ENCODE assay signal across 1 cellular context in genomic region chr3:12193485-12194165, GRCh38.
TF ChIP-seq lines count a peak whose summit lies in the region.

No MANE protein-coding gene starts in this region.

TF ChIP-seq in SK-N-SH, 30 proteins besides CTCF, POLR2A, EP300 and RAD21 (continued from another document):
- TF ChIP-seq REST (IDR thresholded peaks at IDR 0.05; ENCODE audit: low read depth, low read length), result peak; percentile 49; the same call in 1 of the 2 replicates
- TF ChIP-seq TAF1 (IDR thresholded peaks at IDR 0.05; ENCODE audit: borderline replicate concordance, low read depth, low read length), result no peak
- TF ChIP-seq EZH2phosphoT487 (IDR thresholded peaks at IDR 0.05; ENCODE audit: borderline replicate concordance, low read depth), result no peak
- TF ChIP-seq MEF2A (IDR thresholded peaks at IDR 0.05; ENCODE audit: borderline replicate concordance, low read depth), result peak; percentile 99
- TF ChIP-seq RFX5 (IDR thresholded peaks at IDR 0.05; ENCODE audit: low read length), result no peak
- peak; percentile 81; the same call in 1 of the 2 replicates for TF ChIP-seq TEAD4 (IDR thresholded peaks at IDR 0.05; ENCODE audit: borderline replicate concordance, insufficient read depth)
- TF ChIP-seq RXRA (IDR thresholded peaks at IDR 0.05; ENCODE audit: borderline replicate concordance, low read depth), result peak; percentile 96
- TF ChIP-seq POLR2AphosphoS5 (IDR thresholded peaks at IDR 0.05; ENCODE audit: low read depth, low read length), result peak; percentile 74; the same call in 1 of the 2 replicates
TF ChIP-seq in SK-N-SH: peak in this region for 14.
